In the genomic region with DNA sequence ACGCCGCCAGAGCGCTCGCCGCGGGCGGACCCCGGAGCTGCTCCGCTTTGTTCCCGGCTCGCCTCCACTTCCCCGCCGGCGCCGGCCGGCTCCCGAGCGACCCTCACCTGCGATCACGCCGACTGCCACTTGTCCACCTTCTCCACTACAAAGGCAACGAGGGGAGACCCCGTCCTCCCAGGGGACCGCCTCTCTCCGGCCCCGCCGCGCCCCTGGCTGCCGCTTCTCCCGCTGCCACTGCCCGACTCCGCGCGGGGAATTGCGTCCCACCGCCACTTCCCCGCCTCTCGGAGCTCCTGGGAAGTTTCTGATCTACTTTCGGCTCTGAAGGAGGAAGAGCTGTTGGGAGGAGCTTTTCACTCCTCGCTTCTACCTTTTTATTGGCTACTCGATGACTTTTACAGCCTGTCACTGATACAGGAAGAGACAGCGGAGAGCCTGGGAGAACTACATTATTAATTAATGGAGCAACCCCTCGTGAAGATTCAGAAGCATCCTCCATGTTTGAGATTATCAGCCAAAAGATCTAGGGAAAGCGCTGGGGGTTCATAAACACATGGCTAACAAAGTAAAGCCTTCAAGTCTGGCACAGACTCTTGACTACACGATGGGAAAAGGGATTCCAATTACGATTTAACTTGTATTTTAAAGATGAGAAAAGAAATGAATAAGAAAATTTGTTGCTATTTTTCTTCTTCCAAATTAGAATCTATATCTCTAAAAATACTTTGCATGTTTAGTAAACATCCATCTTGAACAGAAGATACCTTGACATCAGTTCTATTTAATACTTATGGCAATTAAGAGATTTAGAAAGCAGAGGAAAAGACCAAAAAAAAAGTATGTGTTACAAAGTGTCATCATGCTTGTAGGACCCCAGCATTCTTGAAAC, we compare ENCODE assay signal across 8 cellular contexts. TPM values are rescaled to one million over a fixed set of nuclear protein-coding genes. Genes with fewer than 3 reads are reported as not detected.
DNase-seq lines count a peak whose midpoint lies in the region; ATAC-seq and TF ChIP-seq lines count a peak whose summit lies in the region.

BAZ1A (minus strand) TSS at position 330 of the 892 bp plus-strand sequence. CDS start 756 bp downstream, outside the sequence.

- peak within 1 kb of the TSS; percentile 98 to 100 (median 100) for H3K4me3 Mint-ChIP-seq in naive B cell
- H3K4me3 Mint-ChIP-seq in stimulated activated naive CD8-positive, alpha-beta T cell treated with anti-CD3 and anti-CD28 coated beads, Interleukin-15, Interleukin-2, amounts not matched to agents 100 ng/mL and 50 ng/mL, for 24 hours = peak within 1 kb of the TSS; percentile 96

- H3K27me3 ChIP-seq in fibroblast of lung (ENCODE audit: control insufficient read depth, insufficient read depth, low read length) = no peaks in the 10 kb centered on the region

- peaks cover 13 to 40% (median 20%) of the 10 kb centered on the region in 3 donors for H3K4me1 Mint-ChIP-seq in naive B cell
- H3K4me1 Mint-ChIP-seq in stimulated activated naive CD8-positive, alpha-beta T cell treated with anti-CD3 and anti-CD28 coated beads, Interleukin-15, Interleukin-2, amounts not matched to agents 100 ng/mL and 50 ng/mL, for 24 hours (ENCODE audit: low read depth) = peaks cover 42% of the 10 kb centered on the region

- no peaks in the 10 kb centered on the region for H3K36me3 ChIP-seq in fibroblast of lung (ENCODE audit: control insufficient read depth, insufficient read depth, low read length)

- no peaks in the 10 kb centered on the region for H3K9me3 ChIP-seq in fibroblast of lung (ENCODE audit: control insufficient read depth, insufficient read depth, low read depth, low read length)

- H3K4me1 ChIP-seq in fibroblast of lung (ENCODE audit: control insufficient read depth, extremely low read depth, insufficient read depth, low read length) = no peaks in the 10 kb centered on the region

- DNase-seq in DMS79 (lab: John Stamatoyannopoulos, UW) (peak; percentile 91), KG1 (lab: John Stamatoyannopoulos, UW) (peak; percentile 66), activated T-helper 1 cell treated with Interleukin-2 at 50 U/mL for 16 hours (ENCODE audit: low read depth) (peak; percentile 5), fibroblast of lung (ENCODE audit: low read depth in 2 of 2) (peak; percentile 90 to 92), naive B cell (peak; percentile 63)

- H3K9me3 Mint-ChIP-seq in naive B cell = no peaks in the 10 kb centered on the region
- no peaks in the 10 kb centered on the region for H3K9me3 Mint-ChIP-seq in stimulated activated naive CD8-positive, alpha-beta T cell treated with anti-CD3 and anti-CD28 coated beads, Interleukin-15, Interleukin-2, amounts not matched to agents 100 ng/mL and 50 ng/mL, for 24 hours

- no peaks in the 10 kb centered on the region for H4K20me1 ChIP-seq in fibroblast of lung (ENCODE audit: control insufficient read depth, extremely low read depth, insufficient read depth, low read length)

- peak within 1 kb of the TSS; percentile 94 for H3K4me2 ChIP-seq in fibroblast of lung (ENCODE audit: extremely low read depth, insufficient read depth, low read length)

- peaks cover 44% of the 10 kb centered on the region for H3K79me2 ChIP-seq in fibroblast of lung (ENCODE audit: control insufficient read depth, insufficient read depth, low read length)

- ATAC-seq in GM21717 (IDR thresholded peaks at IDR 0.05; ENCODE audit: unreplicated experiment) (peak; percentile 30), naive B cell (ENCODE audit: low read depth in 2 of 2) (peak; percentile 5)

- peak within 1 kb of the TSS; percentile 66 for H2AFZ ChIP-seq in fibroblast of lung (ENCODE audit: low read length)

- H3K4me3 ChIP-seq in fibroblast of lung (replicated peaks in 1 of 4; ENCODE audit: control extremely low read depth in 1 of 4, insufficient read depth in 1 of 4, low read depth in 3 of 4, low read length in 4 of 4) = peak within 1 kb of the TSS; percentile 81 to 91 (median 86)

- peak within 1 kb of the TSS; percentile 99 to 100 (median 100) for H3K27ac Mint-ChIP-seq in naive B cell
- peak within 1 kb of the TSS; percentile 99 for H3K27ac Mint-ChIP-seq in stimulated activated naive CD8-positive, alpha-beta T cell treated with anti-CD3 and anti-CD28 coated beads, Interleukin-15, Interleukin-2, amounts not matched to agents 100 ng/mL and 50 ng/mL, for 24 hours

- peaks cover 0 to 8% of the 10 kb centered on the region in 2 donors for H3K36me3 Mint-ChIP-seq in naive B cell
- H3K36me3 Mint-ChIP-seq in stimulated activated naive CD8-positive, alpha-beta T cell treated with anti-CD3 and anti-CD28 coated beads, Interleukin-15, Interleukin-2, amounts not matched to agents 100 ng/mL and 50 ng/mL, for 24 hours (ENCODE audit: low read depth) = peaks cover 32% of the 10 kb centered on the region

- H3K27me3 Mint-ChIP-seq in naive B cell = no peaks in the 10 kb centered on the region
- no peaks in the 10 kb centered on the region for H3K27me3 Mint-ChIP-seq in stimulated activated naive CD8-positive, alpha-beta T cell treated with anti-CD3 and anti-CD28 coated beads, Interleukin-15, Interleukin-2, amounts not matched to agents 100 ng/mL and 50 ng/mL, for 24 hours

- peak in 1 of 2 donors; percentile 23 for TF ChIP-seq CTCF in fibroblast of lung (conservative IDR thresholded peaks at IDR 0.05 in 1 of 2, IDR thresholded peaks at IDR 0.05 in 1 of 2; ENCODE audit: low read depth in 1 of 2, low read length in 2 of 2)

- peak within 1 kb of the TSS; percentile 89 for H3K9ac ChIP-seq in fibroblast of lung (ENCODE audit: insufficient read depth, low read length)

- H3K27ac ChIP-seq in fibroblast of lung (ENCODE audit: insufficient read depth, low read length) = peak within 1 kb of the TSS; percentile 96

TF ChIP-seq in PFSK-1, 5 proteins besides CTCF, POLR2A, EP300 and RAD21:
- 0 out of 2 replicates have a peak, but pooled peaks have one; percentile 27 for TF ChIP-seq SIN3A (IDR thresholded peaks at IDR 0.05; ENCODE audit: borderline replicate concordance, insufficient read depth, low read length)
- no peak for TF ChIP-seq FOXP2 (optimal IDR thresholded peaks at IDR 0.05; ENCODE audit: borderline replicate concordance, extremely low read depth, extremely low read length, insufficient read depth)
- peak; percentile 92 for TF ChIP-seq POLR2AphosphoS5 (IDR thresholded peaks at IDR 0.05; ENCODE audit: low read depth, low read length)
- TF ChIP-seq REST (IDR thresholded peaks at IDR 0.05; ENCODE audit: insufficient read depth in 1 of 2, low read depth in 2 of 2, low read length in 2 of 2) = 0 out of 4 replicates have a peak, but pooled peaks of 1 of the 2 experiments have one; percentile 38
- TF ChIP-seq TAF1 (IDR thresholded peaks at IDR 0.05; ENCODE audit: borderline replicate concordance, insufficient read depth, low read length) = peak; percentile 88; the same call in 1 of the 2 replicates

RNA-seq across cellular contexts. Expression of gene BAZ1A, which starts in this region (rescaled TPM):
- 7.7 TPM for polyA plus RNA-seq in PFSK-1 (2012; ENCODE audit: insufficient read length, low read depth)
- 30.0 and 35.2 TPM in 2 replicates for total RNA-seq in fibroblast of lung
- polyA plus RNA-seq in fibroblast of lung (21.1 and 28.3 TPM in 2 replicates), naive B cell (ENCODE audit: low read depth in 6 of 6) (10 to 100 TPM in 5 of 6 donors, 1 to 10 TPM in 1; 6.0 to 23.8 (median 12.4) TPM)
- polyA plus RNA-seq in fibroblast of lung (2012) = 15.7 and 20.9 TPM in 2 replicates
- 6.4 and 13.7 TPM in 2 replicates for polyA minus RNA-seq in fibroblast of lung (ENCODE audit: low replicate concordance)

Comparison
In these comparisons a context has a peak if more than half of its experiments do, and no peak if none do; other contexts are left out.
1. Peak in every context shown above with its lines: DNase-seq, ATAC-seq, H3K4me3 ChIP-seq and H3K27ac ChIP-seq.
2. DNase-seq: peak in every context shown above with its lines; median percentile 91 in DMS79; 91 in fibroblast of lung; 66 in KG1; 63 in naive B cell; 5 in activated T-helper 1 cell treated with Interleukin-2 at 50 U/mL for 16 hours.